Comparison of ENCODE assay signal across 37 cellular contexts in the genomic region with DNA sequence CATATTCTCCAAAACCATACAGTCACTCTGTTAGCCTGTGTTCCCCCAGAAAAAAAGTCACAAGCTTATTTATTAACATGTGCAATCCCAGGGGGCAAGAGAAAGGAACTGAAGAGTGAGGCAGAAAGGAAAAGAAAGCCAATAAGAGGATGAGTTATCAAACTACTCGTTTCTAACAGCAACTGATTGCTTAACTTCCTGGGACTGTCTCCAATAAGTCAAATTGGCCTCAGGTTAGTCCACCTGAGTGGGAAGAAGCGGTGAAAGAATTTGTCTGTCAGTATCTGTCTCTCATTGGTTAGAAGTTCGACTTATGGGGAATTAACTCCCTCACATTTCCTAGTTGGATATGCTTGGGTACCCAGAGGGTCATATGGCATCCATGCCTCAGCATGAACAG. TPM values are rescaled to one million over a fixed set of nuclear protein-coding genes. Genes with fewer than 3 reads are reported as not detected.
"Had no signal": no experiment of that assay in that cellular context is flagged by ENCODE, and none has a peak within 500 bp of the region (broad histone marks: within the 10 kb centered on the region; RNA-seq: fewer than 3 reads in every experiment).

No MANE protein-coding gene starts in this region.

- H3K9me3 ChIP-seq: adrenal gland, esophagus muscularis mucosa, gastrocnemius medialis, heart left ventricle had no signal

- H3K36me3 ChIP-seq: adrenal gland, esophagus muscularis mucosa, gastrocnemius medialis, heart left ventricle had no signal

- H3K4me3 ChIP-seq: adrenal gland, body of pancreas, esophagus muscularis mucosa, gastrocnemius medialis, heart left ventricle had no signal

- H3K4me1 ChIP-seq: adrenal gland, esophagus muscularis mucosa, foreskin keratinocyte, gastrocnemius medialis, heart left ventricle had no signal

- H3K27me3 ChIP-seq: body of pancreas, esophagus muscularis mucosa, foreskin keratinocyte, gastrocnemius medialis had no signal

- DNase-seq: activated CD4-positive, alpha-beta memory T cell treated with anti-CD3 and anti-CD28 coated beads for 36 hours; activated CD4-positive, alpha-beta T cell treated with anti-CD3 and anti-CD28 coated beads for 36 hours; activated CD4-positive, alpha-beta T cell treated with anti-CD3 and anti-CD28 coated beads, Interleukin-2, amount 10 ng/mL, durations not matched to agents 24 days and 14 days; activated CD4-positive, CD25-positive, alpha-beta regulatory T cell; activated CD4-positive, CD25-positive, alpha-beta regulatory T cell treated with anti-CD3 and anti-CD28 coated beads, Interleukin-2, amount 50 U/mL, for 72 hours; activated CD8-positive, alpha-beta memory T cell treated with anti-CD3 and anti-CD28 coated beads, Interleukin-2, amount 10 ng/mL, durations not matched to agents 7 days and 5 days; activated CD8-positive, alpha-beta memory T cell treated with anti-CD3 and anti-CD28 coated beads, Interleukin-2, amount 50 U/mL, for 4 hours; activated CD8-positive, alpha-beta T cell treated with anti-CD3 and anti-CD28 coated beads, Interleukin-2, amount 10 ng/mL, durations not matched to agents 7 days and 5 days; activated effector memory CD4-positive, alpha-beta T cell treated with anti-CD3 and anti-CD28 coated beads, Interleukin-2, amount 50 U/mL, for 16 hours; activated naive CD4-positive, alpha-beta T cell treated with anti-CD3 and anti-CD28 coated beads for 36 hours; activated naive CD8-positive, alpha-beta T cell treated with anti-CD3 and anti-CD28 coated beads for 36 hours; activated naive CD8-positive, alpha-beta T cell treated with anti-CD3 and anti-CD28 coated beads, Interleukin-2, amount 50 U/mL, for 24 hours; activated T-cell treated with anti-CD3 and anti-CD28 coated beads, Interleukin-2, amount 50 U/mL, for 1 hour; activated T-cell treated with anti-CD3 and anti-CD28 coated beads, Interleukin-2, amount 50 U/mL, for 48 hours; adrenal gland; amygdala; aorta; caudate nucleus; cortex of kidney; dermis blood vessel endothelial cell; effector CD4-positive, alpha-beta T cell; effector memory CD8-positive, alpha-beta T cell; erythroblast; foreskin keratinocyte; gastrocnemius medialis; glutamatergic neuron; heart left ventricle; T-helper 2 cell had no signal

- H3K27ac ChIP-seq: adrenal gland, esophagus muscularis mucosa, foreskin keratinocyte, gastrocnemius medialis, heart left ventricle had no signal

- ATAC-seq: activated CD4-positive, alpha-beta T cell treated with anti-CD3 and anti-CD28 coated beads for 36 hours; activated CD8-positive, alpha-beta memory T cell treated with anti-CD3 and anti-CD28 coated beads, Interleukin-2, amount 10 ng/mL, durations not matched to agents 7 days and 5 days; activated CD8-positive, alpha-beta T cell treated with anti-CD3 and anti-CD28 coated beads, Interleukin-2, amount 10 ng/mL, durations not matched to agents 7 days and 5 days; activated naive CD8-positive, alpha-beta T cell treated with anti-CD3 and anti-CD28 coated beads, Interleukin-2, amount 50 U/mL, for 24 hours; effector memory CD8-positive, alpha-beta T cell; foreskin keratinocyte; gastrocnemius medialis; heart left ventricle had no signal

- FAIRE-seq: colon, TTC549 had no signal

RNA-seq across cellular contexts. Expression of a gene that starts 14.1 kb away (rescaled TPM):
- total RNA-seq: activated CD4-positive, alpha-beta memory T cell treated with anti-CD3 and anti-CD28 coated beads for 36 hours; activated CD4-positive, alpha-beta T cell treated with anti-CD3 and anti-CD28 coated beads for 36 hours; activated CD4-positive, alpha-beta T cell treated with anti-CD3 and anti-CD28 coated beads, Interleukin-2, amount 10 ng/mL, durations not matched to agents 24 days and 14 days; activated CD8-positive, alpha-beta memory T cell treated with anti-CD3 and anti-CD28 coated beads for 36 hours; activated CD8-positive, alpha-beta memory T cell treated with anti-CD3 and anti-CD28 coated beads, Interleukin-2, amount 10 ng/mL, durations not matched to agents 7 days and 5 days; activated CD8-positive, alpha-beta T cell treated with anti-CD3 and anti-CD28 coated beads, Interleukin-2, amount 10 ng/mL, durations not matched to agents 7 days and 5 days; activated naive CD4-positive, alpha-beta T cell treated with anti-CD3 and anti-CD28 coated beads for 36 hours; activated naive CD8-positive, alpha-beta T cell treated with anti-CD3 and anti-CD28 coated beads for 36 hours; activated T-helper 1 cell treated with anti-CD3 and anti-CD28 coated beads, Interleukin-12 subunit alpha, Interleukin-12 subunit beta, Interleukin-2, Interleukin-4 antibody, amounts not matched to agents 30 ng/mL and 10 ng/mL and 1 ng/mL, durations not matched to agents 14 hours and 24 hours and 36 hours; activated T-helper 2 cell treated with anti-CD3 and anti-CD28 coated beads, Interferon-gamma antibody, Interleukin-2, Interleukin-4, amounts not matched to agents 10 μg/mL and 5 μg/mL and 100 μg/mL, durations not matched to agents 14 hours and 24 hours and 36 hours; aorta; body of pancreas; chondrocyte; dermis blood vessel endothelial cell; esophagus muscularis mucosa; foreskin keratinocyte; heart left ventricle; T-helper 1 cell treated with Interleukin-12 subunit alpha and Interleukin-12 subunit beta and Interleukin-4 antibody, amounts not matched to agents 30 ng/mL and 1 ng/mL, for 36 hours had no signal
- polyA plus RNA-seq: aorta, foreskin keratinocyte, heart left ventricle had no signal
